12 cellular contexts compared by ENCODE assay signal in the genomic region with DNA sequence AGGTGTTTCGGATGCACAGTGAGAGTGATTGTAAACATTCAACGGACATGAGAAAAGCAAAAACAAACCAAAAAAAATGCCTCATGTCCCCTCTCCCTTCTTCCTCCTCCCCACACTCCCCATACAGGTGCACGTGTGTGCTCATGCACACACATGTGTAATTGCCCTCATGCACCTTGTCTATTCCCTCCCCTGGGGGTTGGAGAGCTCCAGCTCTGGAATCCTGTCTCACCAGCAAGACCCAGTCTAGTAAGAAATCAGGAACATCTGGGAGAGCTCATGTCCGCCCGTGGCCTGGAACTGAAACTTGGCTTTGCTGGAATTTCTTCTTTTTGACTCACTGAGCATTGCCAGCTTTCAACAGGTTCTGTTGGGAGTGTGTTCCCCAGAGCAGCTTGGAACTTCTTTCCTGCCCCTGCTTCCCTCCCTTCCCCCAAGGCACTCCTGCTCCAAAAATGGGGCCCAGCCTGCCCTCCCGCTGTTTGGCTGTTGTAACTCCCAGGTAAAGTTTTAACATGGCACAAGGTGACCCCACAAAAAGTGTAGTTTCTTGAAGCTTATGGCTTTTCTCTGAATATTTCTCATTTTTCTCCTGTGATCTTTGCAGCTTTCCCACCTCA.
DNase-seq lines count a peak whose midpoint lies in the region; ATAC-seq and TF ChIP-seq lines count a peak whose summit lies in the region.
"Had no signal": no experiment of that assay in that cellular context is flagged by ENCODE, and none has a peak within 500 bp of the region (broad histone marks: within the 10 kb centered on the region; RNA-seq: fewer than 3 reads in every experiment).

No MANE protein-coding gene starts in this region.

- H3K36me3 Mint-ChIP-seq in nephron (ENCODE audit: low read depth): no peaks in the 10 kb centered on the region

- TF ChIP-seq CTCF in GM12865 (IDR thresholded peaks at IDR 0.05; ENCODE audit: insufficient read depth, low read depth, low read length, missing control alignments) (no peak), nephron (IDR thresholded peaks at IDR 0.05; ENCODE audit: unreplicated experiment in 3 of 3) (no peak), esophagus muscularis mucosa (IDR thresholded peaks at IDR 0.05) (no peak)

- DNase-seq in GM12865 (ENCODE audit: low read depth): peak; percentile 89
- peak; percentile 61 for DNase-seq in dedifferentiated amniotic fluid mesenchymal stem cell (ENCODE audit: extremely low spot score)
- no peak for DNase-seq in esophagus muscularis mucosa (ENCODE audit: extremely low spot score)
- DNase-seq in GOT3 (lab: John Stamatoyannopoulos, UW): no peak
- DNase-seq: immature natural killer cell, NCI-H1694 treated with DMSO at 0.1 percent for 48 hours, small intestine, T-helper 17 cell had no signal

- H3K4me3 Mint-ChIP-seq in nephron: no peak overlapping the region
- H3K4me3 Mint-ChIP-seq: immature natural killer cell had no signal

- no peak overlapping the region for H3K27ac ChIP-seq in esophagus muscularis mucosa (replicated peaks in 1 of 4)
- H3K27ac ChIP-seq: thoracic aorta had no signal

- H3K9me3 Mint-ChIP-seq in nephron: no peaks in the 10 kb centered on the region
- H3K9me3 Mint-ChIP-seq: immature natural killer cell had no signal

- H3K4me3 ChIP-seq in GM12865 (ENCODE audit: low read depth, low read length) (peak overlapping the region; percentile 16), esophagus muscularis mucosa (no peak overlapping the region)
- H3K4me3 ChIP-seq: thoracic aorta had no signal

- ATAC-seq in HG03354 (IDR thresholded peaks at IDR 0.05; ENCODE audit: poor library complexity, severe bottlenecking, unreplicated experiment) (peak; percentile 0), GM18519 (IDR thresholded peaks at IDR 0.05; ENCODE audit: low FRiP score, unreplicated experiment) (no peak)
- ATAC-seq: T-helper 17 cell had no signal

- H3K27me3 ChIP-seq in esophagus muscularis mucosa: no peaks in the 10 kb centered on the region

- peaks cover 56% of the 10 kb centered on the region for H3K4me1 Mint-ChIP-seq in nephron

- no peak for TF ChIP-seq POLR2A in esophagus muscularis mucosa (IDR thresholded peaks at IDR 0.05; ENCODE audit: low read depth)

- intact Hi-C loops in esophagus muscularis mucosa (cut with DNase I): no loop called here

- WGBS in esophagus muscularis mucosa: 74% methylated on average over 6 of the region's 6 CpGs

- peaks cover 3% of the 10 kb centered on the region for H3K27me3 Mint-ChIP-seq in nephron (ENCODE audit: low read depth)
- H3K27me3 Mint-ChIP-seq: T-helper 17 cell had no signal

- H3K9me3 ChIP-seq in esophagus muscularis mucosa: no peaks in the 10 kb centered on the region
- H3K9me3 ChIP-seq: thoracic aorta had no signal

- peak overlapping the region; percentile 41 to 78 (median 43) for H3K27ac Mint-ChIP-seq in nephron
- H3K27ac Mint-ChIP-seq: T-helper 17 cell had no signal

- peaks cover 20 to 28% (median 24%) of the 10 kb centered on the region in 4 donors for H3K4me1 ChIP-seq in esophagus muscularis mucosa

- TF ChIP-seq EP300 in esophagus muscularis mucosa (IDR thresholded peaks at IDR 0.05): no peak

- peaks cover 0 to 34% (median 20%) of the 10 kb centered on the region in 4 donors for H3K36me3 ChIP-seq in esophagus muscularis mucosa

Comparison
In these comparisons a context has a peak if more than half of its experiments do, and no peak if none do; other contexts are left out.
1. DNase-seq: peak in GM12865 (single experiment) and dedifferentiated amniotic fluid mesenchymal stem cell (single experiment); none in esophagus muscularis mucosa (single experiment) and GOT3 (single experiment).